Comparison of ENCODE assay signal across 7 cellular contexts in genomic region chr15:66393037-66393436, GRCh38. TPM values are rescaled to one million over a fixed set of nuclear protein-coding genes. Genes with fewer than 3 reads are reported as not detected.
A peak's percentile ranks its signal among the peaks of the same experiment; 100 is the strongest.
DNase-seq lines count a peak whose midpoint lies in the region; ATAC-seq and TF ChIP-seq lines count a peak whose summit lies in the region.
"Not testable (repeated sequence)": the region's sequence is repeated elsewhere in the genome, so short reads cannot be mapped to it uniquely, and the experiment has no call there.

No MANE protein-coding gene starts in this region.

- peak overlapping the region; percentile 62; the same call in 1 of the 2 replicates for H3K23ac ChIP-seq in IMR-90 (ENCODE audit: low read depth, low read length)

- not testable (repeated sequence) for H3K9ac ChIP-seq in IMR-90 (ENCODE audit: low read depth, low read length)

- H2BK5ac ChIP-seq in IMR-90 (ENCODE audit: low read depth, low read length, poor library complexity, severe bottlenecking): not testable (repeated sequence)

- not testable (repeated sequence) for H2BK120ac ChIP-seq in IMR-90 (ENCODE audit: low read depth, low read length)

- not testable (repeated sequence) for H3K27ac ChIP-seq in CD4-positive, alpha-beta T cell (ENCODE audit: low read depth, low read length); IMR-90 (ENCODE audit: insufficient read depth, low read length)

- ATAC-seq in CD4-positive, alpha-beta T cell (ENCODE audit: poor library complexity); IMR-90 (ENCODE audit: low read depth); central memory CD8-positive, alpha-beta T cell (replicated peaks; ENCODE audit: extremely low read depth, poor library complexity, severe bottlenecking); memory B cell (ENCODE audit: low read depth): not testable (repeated sequence)

- H4K8ac ChIP-seq in IMR-90 (ENCODE audit: low read depth in 2 of 2, low read length in 2 of 2): not testable (repeated sequence)

- CTCF ChIA-PET in CD4-positive, alpha-beta T cell (lab: Charles Lee): interaction anchor here (1.8 kb wide), 1 partner anchor 105 kb away, joined by 6 read pairs; no protein-coding TSS in a partner anchor
- CTCF ChIA-PET in IMR-90 (lab: Yijun Ruan, JAX): interaction anchor here (0.7 kb wide), 1 partner anchor 91 kb away, joined by 5 read pairs; no protein-coding TSS in a partner anchor

- in situ Hi-C loops in IMR-90 (cut with MboI; ENCODE audit: low sequenced_read_pairs): not testable (repeated sequence)

- H4K20me1 ChIP-seq in IMR-90 (ENCODE audit: insufficient read depth, low read length): peaks cover 76% of the 10 kb centered on the region

- H3K36me3 ChIP-seq in IMR-90 (ENCODE audit: control insufficient read depth, insufficient read depth, low read length): not testable (repeated sequence)

- H3K27me3 ChIP-seq in CD4-positive, alpha-beta T cell (ENCODE audit: control insufficient read depth, insufficient read depth, low read length); IMR-90 (ENCODE audit: control insufficient read depth, insufficient read depth, low read length): not testable (repeated sequence)

- H4K5ac ChIP-seq in IMR-90 (ENCODE audit: low read depth, low read length): not testable (repeated sequence)

- not testable (repeated sequence) for TF ChIP-seq POLR2A in IMR-90 (IDR thresholded peaks at IDR 0.05; ENCODE audit: low read depth, low read length)

- not testable (repeated sequence) for H3K4ac ChIP-seq in IMR-90 (ENCODE audit: low read depth, low read length)

- H3K9me1 ChIP-seq in IMR-90 (ENCODE audit: insufficient read depth, low read length): peaks cover 11% of the 10 kb centered on the region

- not testable (repeated sequence) for H3K4me3 ChIP-seq in IMR-90 (ENCODE audit: insufficient read depth, low read depth, low read length)

- H2BK20ac ChIP-seq in IMR-90 (ENCODE audit: low read depth, low read length): not testable (repeated sequence)

- not testable (repeated sequence) for TF ChIP-seq CTCF in CD4-positive, alpha-beta T cell (IDR thresholded peaks at IDR 0.05); IMR-90 (conservative IDR thresholded peaks at IDR 0.05; ENCODE audit: low read depth, low read length)

- not testable (repeated sequence) for H2AK5ac ChIP-seq in IMR-90 (ENCODE audit: low read depth, low read length)

- H2BK15ac ChIP-seq in IMR-90 (ENCODE audit: low read depth, low read length): not testable (repeated sequence)

- H3K18ac ChIP-seq in IMR-90 (ENCODE audit: low read depth, low read length): not testable (repeated sequence)

- H2AFZ ChIP-seq in IMR-90 (replicated peaks; ENCODE audit: low read length, poor library complexity): not testable (repeated sequence)

- H3K4me1 Mint-ChIP-seq in CD4-positive, alpha-beta T cell (ENCODE audit: low read depth): peaks cover 90% of the 10 kb centered on the region
- H3K4me1 Mint-ChIP-seq in activated CD4-positive, alpha-beta T cell treated with anti-CD3 and anti-CD28 coated beads, Interleukin-2, amount 10 ng/mL, durations not matched to agents 24 days and 14 days: peaks cover 69% of the 10 kb centered on the region
- H3K4me1 Mint-ChIP-seq in activated naive CD8-positive, alpha-beta T cell (ENCODE audit: low read depth): peaks cover 80% of the 10 kb centered on the region
- H3K4me1 Mint-ChIP-seq in central memory CD8-positive, alpha-beta T cell: peaks cover 79% of the 10 kb centered on the region
- H3K4me1 Mint-ChIP-seq in memory B cell: peaks cover 54% of the 10 kb centered on the region
- H3K4me1 Mint-ChIP-seq in stimulated activated naive CD8-positive, alpha-beta T cell treated with anti-CD3 and anti-CD28 coated beads, Interleukin-15, Interleukin-2, amounts not matched to agents 100 ng/mL and 50 ng/mL, for 24 hours (ENCODE audit: low read depth): peaks cover 86% of the 10 kb centered on the region

- dilution Hi-C loops in IMR-90 (cut with HindIII; ENCODE audit: low sequenced_read_pairs, unreplicated experiment): not testable (repeated sequence)

- H4K91ac ChIP-seq in IMR-90 (ENCODE audit: insufficient read depth, low read depth, low read length): not testable (repeated sequence)

- DNase-seq in CD4-positive, alpha-beta T cell; IMR-90; activated CD4-positive, alpha-beta T cell treated with anti-CD3 and anti-CD28 coated beads, Interleukin-2, amount 10 ng/mL, durations not matched to agents 24 days and 14 days; central memory CD8-positive, alpha-beta T cell (ENCODE audit: low spot score in 2 of 2); memory B cell (ENCODE audit: low spot score in 2 of 2): not testable (repeated sequence)

- H3K27me3 Mint-ChIP-seq in CD4-positive, alpha-beta T cell; activated CD4-positive, alpha-beta T cell treated with anti-CD3 and anti-CD28 coated beads, Interleukin-2, amount 10 ng/mL, durations not matched to agents 24 days and 14 days; activated naive CD8-positive, alpha-beta T cell; central memory CD8-positive, alpha-beta T cell; memory B cell; stimulated activated naive CD8-positive, alpha-beta T cell treated with anti-CD3 and anti-CD28 coated beads, Interleukin-15, Interleukin-2, amounts not matched to agents 100 ng/mL and 50 ng/mL, for 24 hours: not testable (repeated sequence)

- not testable (repeated sequence) for H3K14ac ChIP-seq in IMR-90 (replicated peaks; ENCODE audit: low read depth, low read length)

- H3K9me3 Mint-ChIP-seq in CD4-positive, alpha-beta T cell; activated CD4-positive, alpha-beta T cell treated with anti-CD3 and anti-CD28 coated beads, Interleukin-2, amount 10 ng/mL, durations not matched to agents 24 days and 14 days; activated naive CD8-positive, alpha-beta T cell (ENCODE audit: low read depth); central memory CD8-positive, alpha-beta T cell; memory B cell; stimulated activated naive CD8-positive, alpha-beta T cell treated with anti-CD3 and anti-CD28 coated beads, Interleukin-15, Interleukin-2, amounts not matched to agents 100 ng/mL and 50 ng/mL, for 24 hours: not testable (repeated sequence)

- H3K4me2 ChIP-seq in IMR-90 (ENCODE audit: low read depth, low read length): not testable (repeated sequence)

- WGBS in IMR-90 (ENCODE audit: extremely low coverage in 2 of 2, insufficient read length in 1 of 2), 2 experiments: no CpG with 5 or more reads among the region's 1 CpG

- not testable (repeated sequence) for H3K4me3 Mint-ChIP-seq in CD4-positive, alpha-beta T cell; activated naive CD8-positive, alpha-beta T cell; memory B cell; stimulated activated naive CD8-positive, alpha-beta T cell treated with anti-CD3 and anti-CD28 coated beads, Interleukin-15, Interleukin-2, amounts not matched to agents 100 ng/mL and 50 ng/mL, for 24 hours
- H3K4me3 Mint-ChIP-seq in activated CD4-positive, alpha-beta T cell treated with anti-CD3 and anti-CD28 coated beads, Interleukin-2, amount 10 ng/mL, durations not matched to agents 24 days and 14 days: peak overlapping the region; percentile 10
- H3K4me3 Mint-ChIP-seq in central memory CD8-positive, alpha-beta T cell: peak overlapping the region; percentile 4

- H2AK9ac ChIP-seq in IMR-90 (replicated peaks; ENCODE audit: low read depth, low read length, poor library complexity): not testable (repeated sequence)

- peak overlapping the region; percentile 74 for H3K27ac Mint-ChIP-seq in CD4-positive, alpha-beta T cell
- peak overlapping the region; percentile 41 for H3K27ac Mint-ChIP-seq in activated CD4-positive, alpha-beta T cell treated with anti-CD3 and anti-CD28 coated beads, Interleukin-2, amount 10 ng/mL, durations not matched to agents 24 days and 14 days
- peak overlapping the region; percentile 70 for H3K27ac Mint-ChIP-seq in activated naive CD8-positive, alpha-beta T cell
- H3K27ac Mint-ChIP-seq in central memory CD8-positive, alpha-beta T cell (ENCODE audit: low read depth): peak overlapping the region; percentile 62
- H3K27ac Mint-ChIP-seq in memory B cell: peak overlapping the region; percentile 35
- peak overlapping the region; percentile 22 for H3K27ac Mint-ChIP-seq in stimulated activated naive CD8-positive, alpha-beta T cell treated with anti-CD3 and anti-CD28 coated beads, Interleukin-15, Interleukin-2, amounts not matched to agents 100 ng/mL and 50 ng/mL, for 24 hours

- BruUV-seq in IMR-90 (replicated peaks; lab: Mats Ljungman, UMichigan): not testable (repeated sequence)

- not testable (repeated sequence) for H3K4me1 ChIP-seq in IMR-90 (ENCODE audit: control insufficient read depth, insufficient read depth, low read length)

- H3K9me3 ChIP-seq in CD4-positive, alpha-beta T cell (ENCODE audit: control insufficient read depth, low read length); IMR-90 (ENCODE audit: control insufficient read depth, insufficient read depth, low read length): not testable (repeated sequence)

- peaks cover 14% of the 10 kb centered on the region for H3K36me3 Mint-ChIP-seq in CD4-positive, alpha-beta T cell (ENCODE audit: low read depth)
- peaks cover 47% of the 10 kb centered on the region for H3K36me3 Mint-ChIP-seq in activated CD4-positive, alpha-beta T cell treated with anti-CD3 and anti-CD28 coated beads, Interleukin-2, amount 10 ng/mL, durations not matched to agents 24 days and 14 days (ENCODE audit: low read depth)
- H3K36me3 Mint-ChIP-seq in activated naive CD8-positive, alpha-beta T cell: peaks cover 19% of the 10 kb centered on the region
- H3K36me3 Mint-ChIP-seq in central memory CD8-positive, alpha-beta T cell (ENCODE audit: insufficient read depth): peaks cover 13% of the 10 kb centered on the region
- peaks cover 16% of the 10 kb centered on the region for H3K36me3 Mint-ChIP-seq in memory B cell
- H3K36me3 Mint-ChIP-seq in stimulated activated naive CD8-positive, alpha-beta T cell treated with anti-CD3 and anti-CD28 coated beads, Interleukin-15, Interleukin-2, amounts not matched to agents 100 ng/mL and 50 ng/mL, for 24 hours (ENCODE audit: low read depth): peaks cover 66% of the 10 kb centered on the region

- intact Hi-C loops in CD4-positive, alpha-beta T cell (cut with DNase I, micrococcal nuclease); IMR-90 (cut with micrococcal nuclease); activated CD4-positive, alpha-beta T cell treated with anti-CD3 and anti-CD28 coated beads, Interleukin-2, amount 10 ng/mL, durations not matched to agents 24 days and 14 days (cut with micrococcal nuclease): not testable (repeated sequence)

- not testable (repeated sequence) for H3K56ac ChIP-seq in IMR-90 (ENCODE audit: extremely low read depth, insufficient read depth, low read length)

- peaks cover 0 to 70% of the 10 kb centered on the region in 2 experiments; a peak in 3 of 4 replicates for H3K79me1 ChIP-seq in IMR-90 (ENCODE audit: low read depth in 1 of 2, low read length in 2 of 2)

- POLR2A ChIA-PET in CD4-positive, alpha-beta T cell (lab: Charles Lee): interaction anchor here (1.3 kb wide), 1 partner anchor 12 kb away, joined by 4 read pairs; no protein-coding TSS in a partner anchor
- POLR2A ChIA-PET in IMR-90 (lab: Charles Lee; ENCODE audit: unreplicated experiment): not testable (repeated sequence)

- TF ChIP-seq RAD21 in IMR-90 (IDR thresholded peaks at IDR 0.05; ENCODE audit: low read length): not testable (repeated sequence)

RNA-seq across cellular contexts. Expression of gene MAP2K1, which starts 6.3 kb away (rescaled TPM):
- 10 to 100 TPM; 33.8 to 34.7 TPM for total RNA-seq in CD4-positive, alpha-beta T cell
- 37.8 and 58.9 TPM in 2 replicates for total RNA-seq in IMR-90 (2012; rRNA removed)
- polyA plus RNA-seq in IMR-90 (2012; rRNA removed): 33.3 and 34.7 TPM in 2 replicates
- polyA plus RNA-seq in IMR-90 (2012; cell fraction: cytosol; rRNA removed): 18.9 and 28.3 TPM in 2 replicates
- 9.2 and 28.3 TPM in 2 replicates for polyA plus RNA-seq in IMR-90 (2012; cell fraction: nucleus; rRNA removed; ENCODE audit: low replicate concordance)
- 98.9 and 106 TPM in 2 replicates for total RNA-seq in activated CD4-positive, alpha-beta T cell treated with anti-CD3 and anti-CD28 coated beads, Interleukin-2, amount 10 ng/mL, durations not matched to agents 24 days and 14 days

RNA-seq across cellular contexts. Expression of gene TIPIN, which starts 36.6 kb away (rescaled TPM):
- total RNA-seq in CD4-positive, alpha-beta T cell: 1 to 10 TPM; 3.7 to 3.9 TPM
- 7.3 and 15.0 TPM in 2 replicates for total RNA-seq in IMR-90 (2012; rRNA removed)
- polyA plus RNA-seq in IMR-90 (2012; rRNA removed): 6.3 and 6.9 TPM in 2 replicates
- 0.89 and 1.9 TPM in 2 replicates for polyA plus RNA-seq in IMR-90 (2012; cell fraction: cytosol; rRNA removed)
- polyA plus RNA-seq in IMR-90 (2012; cell fraction: nucleus; rRNA removed; ENCODE audit: low replicate concordance): 0.44 and 2.3 TPM in 2 replicates
- total RNA-seq in activated CD4-positive, alpha-beta T cell treated with anti-CD3 and anti-CD28 coated beads, Interleukin-2, amount 10 ng/mL, durations not matched to agents 24 days and 14 days: 56.2 and 60.0 TPM in 2 replicates

Comparison
In these comparisons a context has a peak if more than half of its experiments do, and no peak if none do; other contexts are left out.
1. H3K27ac Mint-ChIP-seq: peak in every context shown above with its lines; median percentile 74 in CD4-positive, alpha-beta T cell; 70 in activated naive CD8-positive, alpha-beta T cell; 62 in central memory CD8-positive, alpha-beta T cell; 41 in activated CD4-positive, alpha-beta T cell treated with anti-CD3 and anti-CD28 coated beads, Interleukin-2, amount 10 ng/mL, durations not matched to agents 24 days and 14 days; 35 in memory B cell; 22 in stimulated activated naive CD8-positive, alpha-beta T cell treated with anti-CD3 and anti-CD28 coated beads, Interleukin-15, Interleukin-2, amounts not matched to agents 100 ng/mL and 50 ng/mL, for 24 hours.